Comparison of ENCODE assay signal across 17 cellular contexts in genomic region chr14:60003991-60004390, GRCh38.
"Had no signal": no experiment of that assay in that cellular context is flagged by ENCODE, and none has a peak within 500 bp of the region (broad histone marks: within the 10 kb centered on the region; RNA-seq: fewer than 3 reads in every experiment).

No MANE protein-coding gene starts in this region.

- ATAC-seq: left ventricle myocardium superior; natural killer cell; stimulated activated naive CD8-positive, alpha-beta T cell treated with anti-CD3 and anti-CD28 coated beads, Interleukin-15, amount 100 ng/mL, for 72 hours had no signal

- H3K4me1 ChIP-seq: sigmoid colon, upper lobe of left lung had no signal

- DNase-seq: activated CD4-positive, alpha-beta T cell treated with anti-CD3 and anti-CD28 coated beads for 1 hour; activated CD4-positive, alpha-beta T cell treated with anti-CD3 and anti-CD28 coated beads, Interleukin-2, amount 50 U/mL, for 4 hours; activated naive CD4-positive, alpha-beta T cell treated with anti-CD3 and anti-CD28 coated beads for 36 hours; activated T-cell treated with anti-CD3 and anti-CD28 coated beads for 4 hours; foreskin melanocyte; left ventricle myocardium superior; mesenchymal stem cell; natural killer cell; posterior cingulate gyrus; sigmoid colon; stimulated activated CD4-positive, alpha-beta T cell treated with anti-CD3 and anti-CD28 coated beads, Interleukin-1b, Interleukin-23, amount 100 ng/mL, for 48 hours; stimulated activated naive CD8-positive, alpha-beta T cell treated with anti-CD3 and anti-CD28 coated beads, Interleukin-15, amount 100 ng/mL, for 72 hours; T-helper 1 cell; upper lobe of left lung had no signal

- H3K27me3 ChIP-seq: cardiac muscle cell, sigmoid colon, upper lobe of left lung had no signal

- H3K27ac ChIP-seq: cardiac muscle cell, sigmoid colon, upper lobe of left lung had no signal

- H3K36me3 ChIP-seq: cardiac muscle cell, sigmoid colon, upper lobe of left lung had no signal

- H3K4me3 ChIP-seq: cardiac muscle cell, sigmoid colon, upper lobe of left lung had no signal

- FAIRE-seq: astrocyte, endometrium had no signal

- H3K9me3 ChIP-seq: sigmoid colon, upper lobe of left lung had no signal
